In the genomic region with DNA sequence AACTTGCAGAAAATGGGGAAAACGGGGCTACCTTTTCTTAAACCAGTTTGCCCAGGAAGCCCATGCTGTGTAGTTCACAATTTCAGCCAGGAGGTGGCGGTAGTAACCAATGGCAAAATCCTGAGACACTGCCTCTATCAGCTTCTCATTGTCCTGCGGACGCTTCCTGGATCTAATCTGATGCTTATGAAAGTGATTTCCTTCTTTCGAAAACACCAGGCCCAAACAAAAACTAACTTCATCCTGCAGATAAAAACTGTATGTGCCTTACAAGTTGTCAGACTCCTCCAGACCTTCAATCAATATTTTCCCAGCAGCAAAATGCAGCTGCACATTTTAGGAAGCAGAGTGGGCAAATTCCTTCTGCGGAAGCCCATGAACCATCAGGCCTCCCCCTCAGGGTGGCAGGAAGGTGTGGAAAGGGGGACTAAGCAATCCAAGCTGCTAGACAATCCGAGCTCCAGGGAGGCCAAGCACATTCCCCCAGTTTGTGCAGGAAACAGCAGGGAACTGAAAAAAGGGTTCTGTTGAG, we compare ENCODE assay signal across 8 cellular contexts.
DNase-seq lines count a peak whose midpoint lies in the region; ATAC-seq and TF ChIP-seq lines count a peak whose summit lies in the region.

No MANE protein-coding gene starts in this region.

- DNase-seq in 8988T = peak; percentile 35
- peak; percentile 77 for DNase-seq in GM13976 (ENCODE audit: low spot score)
- DNase-seq in SHP77 treated with DMSO at 0.1 percent for 48 hours (lab: John Stamatoyannopoulos, UW) = peak; percentile 58
- DNase-seq in activated effector memory CD4-positive, alpha-beta T cell treated with anti-CD3 and anti-CD28 coated beads, Interleukin-2, amount 50 U/mL, for 16 hours = peak; percentile 92
- DNase-seq in germinal center (ENCODE audit: low spot score) = peak; percentile 73
- peak in 1 of 2 donors; percentile 82 for DNase-seq in upper lobe of left lung

- H3K79me2 ChIP-seq in Loucy (ENCODE audit: insufficient read depth, low read length) (no peaks in the 10 kb centered on the region), parathyroid adenoma (no peaks in the 10 kb centered on the region)

- H3K9me2 ChIP-seq in Loucy (replicated peaks; ENCODE audit: low read depth, low read length) = no peaks in the 10 kb centered on the region

- H3K36me3 ChIP-seq in Loucy (ENCODE audit: insufficient read depth, low read length) (no peaks in the 10 kb centered on the region), parathyroid adenoma (ENCODE audit: control insufficient read depth, insufficient read depth, low read length) (no peaks in the 10 kb centered on the region), upper lobe of left lung (no peaks in the 10 kb centered on the region)

- peak overlapping the region; percentile 12 for H3K4me2 ChIP-seq in Loucy (ENCODE audit: low read depth, low read length, poor library complexity, severe bottlenecking)
- no peak overlapping the region for H3K4me2 ChIP-seq in parathyroid adenoma (ENCODE audit: low read length)

- peak overlapping the region; percentile 40 for H3K9ac ChIP-seq in Loucy (ENCODE audit: low read depth, low read length, poor library complexity, severe bottlenecking)
- H3K9ac ChIP-seq in parathyroid adenoma = no peak overlapping the region

- peaks cover 4% of the 10 kb centered on the region for H3K4me1 ChIP-seq in Loucy (ENCODE audit: insufficient read depth, low read length, poor library complexity, severe bottlenecking)
- peaks cover 3% of the 10 kb centered on the region for H3K4me1 ChIP-seq in parathyroid adenoma
- peaks cover 14 to 37% (median 28%) of the 10 kb centered on the region in 4 donors for H3K4me1 ChIP-seq in upper lobe of left lung

- H3K4me3 ChIP-seq in Loucy (ENCODE audit: low read length, poor library complexity, severe bottlenecking) (peak overlapping the region; percentile 12), parathyroid adenoma (ENCODE audit: low read depth, low read length) (no peak overlapping the region), upper lobe of left lung (no peak overlapping the region)

- H2AFZ ChIP-seq in Loucy (ENCODE audit: low read length) = peak overlapping the region; percentile 86
- H2AFZ ChIP-seq in parathyroid adenoma = peak overlapping the region; percentile 49

- in situ Hi-C loops in GM13976 (cut with MboI; ENCODE audit: low sequenced_read_pairs, unreplicated experiment) = loop anchor here (25.0 kb wide), 2 partner anchors 560 to 935 kb away; no protein-coding TSS in a partner anchor

- peak; percentile 90 to 94 for ATAC-seq in upper lobe of left lung (ENCODE audit: low FRiP score in 2 of 2)

- H3K27me3 ChIP-seq in Loucy (ENCODE audit: insufficient read depth, low read length, poor library complexity, severe bottlenecking) (no peaks in the 10 kb centered on the region), parathyroid adenoma (ENCODE audit: control insufficient read depth, insufficient read depth, low read length) (no peaks in the 10 kb centered on the region), upper lobe of left lung (no peaks in the 10 kb centered on the region)

- WGBS in upper lobe of left lung, 2 donors = 16 to 17% methylated on average over 7 of the region's 7 CpGs

- no peaks in the 10 kb centered on the region for H3F3A ChIP-seq in Loucy (ENCODE audit: low read depth)

- H3K9me3 ChIP-seq in Loucy (ENCODE audit: insufficient read depth, low read depth, low read length) (no peaks in the 10 kb centered on the region), parathyroid adenoma (ENCODE audit: control insufficient read depth, low read length) (no peaks in the 10 kb centered on the region), upper lobe of left lung (no peaks in the 10 kb centered on the region)

- H4K20me1 ChIP-seq in Loucy (ENCODE audit: insufficient read depth, low read length, poor library complexity, severe bottlenecking) = no peaks in the 10 kb centered on the region

- TF ChIP-seq POLR2A in upper lobe of left lung (IDR thresholded peaks at IDR 0.05) = no peak

- TF ChIP-seq CTCF in GM13976 (IDR thresholded peaks at IDR 0.05; ENCODE audit: borderline replicate concordance, control extremely low read depth, extremely low read depth, insufficient read depth, missing control alignments) (peak; percentile 75), Loucy (conservative IDR thresholded peaks at IDR 0.05; ENCODE audit: low read length) (peak; percentile 98), parathyroid adenoma (IDR thresholded peaks at IDR 0.05) (peak; percentile 99), upper lobe of left lung (IDR thresholded peaks at IDR 0.05) (peak; percentile 90 to 99 (median 94))

- H3K27ac ChIP-seq in parathyroid adenoma (peak overlapping the region; percentile 2), upper lobe of left lung (peak overlapping the region; percentile 58 to 74 (median 63))

- no peak for TF ChIP-seq EP300 in upper lobe of left lung (IDR thresholded peaks at IDR 0.05)
